In genomic region chr5:68685861-68686260, GRCh38 we compare ENCODE assay signal across 36 cellular contexts.
"Had no signal": no experiment of that assay in that cellular context is flagged by ENCODE, and none has a peak within 500 bp of the region (broad histone marks: within the 10 kb centered on the region; RNA-seq: fewer than 3 reads in every experiment).

No MANE protein-coding gene starts in this region.

- H3K9me3 Mint-ChIP-seq: activated CD4-positive, alpha-beta memory T cell treated with anti-CD3 and anti-CD28 coated beads for 36 hours; activated T-helper 17 cell treated with anti-CD3 and anti-CD28 coated beads, Interleukin-2, amount 50 U/mL, for 72 hours had no signal

- H2AFZ ChIP-seq: PC-9 had no signal

- H3K4me3 Mint-ChIP-seq: activated B cell treated with CpG ODN at 0.5 μM for 24 hours; activated CD4-positive, alpha-beta memory T cell treated with anti-CD3 and anti-CD28 coated beads for 36 hours; activated naive CD8-positive, alpha-beta T cell treated with anti-CD3 and anti-CD28 coated beads, Interleukin-2, amount 10 ng/mL, durations not matched to agents 7 days and 5 days; activated T-helper 17 cell treated with anti-CD3 and anti-CD28 coated beads, Interleukin-2, amount 50 U/mL, for 72 hours had no signal

- H3K4me3 ChIP-seq: adrenal gland, body of pancreas, breast epithelium, K562, PC-9 had no signal

- H3K27ac Mint-ChIP-seq: activated B cell treated with CpG ODN at 0.5 μM for 24 hours; activated CD4-positive, alpha-beta memory T cell treated with anti-CD3 and anti-CD28 coated beads for 36 hours; activated naive CD8-positive, alpha-beta T cell treated with anti-CD3 and anti-CD28 coated beads, Interleukin-2, amount 10 ng/mL, durations not matched to agents 7 days and 5 days; activated T-helper 17 cell treated with anti-CD3 and anti-CD28 coated beads, Interleukin-2, amount 50 U/mL, for 72 hours had no signal

- H3K9me3 ChIP-seq: adrenal gland, body of pancreas, breast epithelium had no signal

- H3K36me3 ChIP-seq: adrenal gland, breast epithelium had no signal

- H3K36me3 Mint-ChIP-seq: activated CD4-positive, alpha-beta memory T cell treated with anti-CD3 and anti-CD28 coated beads for 36 hours; activated naive CD8-positive, alpha-beta T cell treated with anti-CD3 and anti-CD28 coated beads, Interleukin-2, amount 10 ng/mL, durations not matched to agents 7 days and 5 days had no signal

- ATAC-seq: activated T-helper 17 cell treated with anti-CD3 and anti-CD28 coated beads, Interleukin-2, amount 50 U/mL, for 72 hours; body of pancreas; K562; Right ventricle myocardium inferior had no signal

- H3K4me1 ChIP-seq: adrenal gland, breast epithelium had no signal

- H3K27me3 ChIP-seq: adrenal gland, body of pancreas, breast epithelium had no signal

- H3K4me2 ChIP-seq: PC-9 had no signal

- H3K27ac ChIP-seq: adrenal gland, body of pancreas, breast epithelium, PC-9, RWPE1, VCaP had no signal

- DNase-seq: activated B cell treated with CpG ODN at 0.5 μM for 24 hours; activated CD4-positive, alpha-beta memory T cell treated with anti-CD3 and anti-CD28 coated beads for 36 hours; activated CD4-positive, alpha-beta T cell treated with anti-CD3 and anti-CD28 coated beads for 4 hours; activated CD4-positive, alpha-beta T cell treated with anti-CD3 and anti-CD28 coated beads, Interleukin-2, amount 50 U/mL, for 1 hour; activated CD4-positive, CD25-positive, alpha-beta regulatory T cell treated with anti-CD3 and anti-CD28 coated beads, Interleukin-2, amount 50 U/mL, for 72 hours; activated CD8-positive, alpha-beta memory T cell treated with anti-CD3 and anti-CD28 coated beads, Interleukin-2, amount 50 U/mL, for 4 hours; activated effector memory CD4-positive, alpha-beta T cell treated with anti-CD3 and anti-CD28 coated beads, Interleukin-2, amount 50 U/mL, for 16 hours; activated naive CD4-positive, alpha-beta T cell; activated naive CD4-positive, alpha-beta T cell treated with anti-CD3 and anti-CD28 coated beads, Interleukin-2, amount 50 U/mL, for 16 hours; activated naive CD8-positive, alpha-beta T cell treated with anti-CD3 and anti-CD28 coated beads, Interleukin-2, amount 10 ng/mL, durations not matched to agents 7 days and 5 days; activated T-cell treated with anti-CD3 and anti-CD28 coated beads for 4 hours; activated T-cell treated with anti-CD3 and anti-CD28 coated beads, Interleukin-2, amount 50 U/mL, for 48 hours; adrenal gland; body of pancreas; NCI-H1092 treated with DMSO at 0.1 percent for 48 hours; NCI-H1417; NCI-H146; NCI-H187; NCI-H2029 treated with DMSO at 0.1 percent for 48 hours; NCI-H2107; NCI-H2171; NCI-H510A; NCI-H526; NCI-H748 treated with DMSO at 0.1 percent for 48 hours; NK-92 treated with Interleukin-12 subunit alpha and Interleukin-12 subunit beta, amount 100 ng/mL, for 24 hours; PC-9; SW 1271; T-helper 1 cell; T-helper 2 cell; T-helper 9 cell had no signal

- H3K4me1 Mint-ChIP-seq: activated B cell treated with CpG ODN at 0.5 μM for 24 hours; activated naive CD8-positive, alpha-beta T cell treated with anti-CD3 and anti-CD28 coated beads, Interleukin-2, amount 10 ng/mL, durations not matched to agents 7 days and 5 days; activated T-helper 17 cell treated with anti-CD3 and anti-CD28 coated beads, Interleukin-2, amount 50 U/mL, for 72 hours had no signal
